Comparison of ENCODE assay signal across 1 cellular context in genomic region chr6:149032599-149033405, GRCh38.
TF ChIP-seq lines count a peak whose summit lies in the region.

No MANE protein-coding gene starts in this region.

TF ChIP-seq in HepG2, 621 proteins besides CTCF, POLR2A, EP300 and RAD21 (continued from another document and continues in another):
- 0 out of 2 replicates have a peak, but pooled peaks have one; percentile 24 for TF ChIP-seq ZNF574 (CRISPR knock-in tag; IDR thresholded peaks at IDR 0.05)
- 0 out of 2 replicates have a peak, but pooled peaks have one; percentile 3 for TF ChIP-seq MIER2 (CRISPR knock-in tag; IDR thresholded peaks at IDR 0.05)
- no peak for TF ChIP-seq KAT2B (IDR thresholded peaks at IDR 0.05; ENCODE audit: borderline replicate concordance, low read depth, low read length)
- TF ChIP-seq MIXL1 (CRISPR knock-in tag; IDR thresholded peaks at IDR 0.05): peak; percentile 61; the same call in 1 of the 2 replicates
- no peak for TF ChIP-seq BATF2 (CRISPR knock-in tag; IDR thresholded peaks at IDR 0.05)
- TF ChIP-seq MEF2D (CRISPR knock-in tag; IDR thresholded peaks at IDR 0.05): no peak
- TF ChIP-seq ZNF362 (CRISPR knock-in tag; IDR thresholded peaks at IDR 0.05; ENCODE audit: borderline replicate concordance): peak; percentile 53; the same call in 1 of the 2 replicates
- TF ChIP-seq BCL6 (CRISPR knock-in tag; IDR thresholded peaks at IDR 0.05): peak; percentile 66
- TF ChIP-seq AKNA (CRISPR knock-in tag; IDR thresholded peaks at IDR 0.05; ENCODE audit: borderline replicate concordance): no peak
- no peak for TF ChIP-seq SOX6 (IDR thresholded peaks at IDR 0.05)
- TF ChIP-seq SOX6 (CRISPR knock-in tag; IDR thresholded peaks at IDR 0.05): peak; percentile 99
- no peak; the same call in 1 of the 2 replicates for TF ChIP-seq ZNF816 (CRISPR knock-in tag; IDR thresholded peaks at IDR 0.05; ENCODE audit: borderline replicate concordance)
- TF ChIP-seq SMAD3 (CRISPR knock-in tag; IDR thresholded peaks at IDR 0.05): no peak
- TF ChIP-seq ZNF646 (CRISPR knock-in tag; IDR thresholded peaks at IDR 0.05): no peak
- TF ChIP-seq ZBTB37 (CRISPR knock-in tag; IDR thresholded peaks at IDR 0.05): 0 out of 2 replicates have a peak, but pooled peaks have one; percentile 32
- TF ChIP-seq SATB2 (CRISPR knock-in tag; IDR thresholded peaks at IDR 0.05): no peak
- TF ChIP-seq ZNF281 (CRISPR knock-in tag; IDR thresholded peaks at IDR 0.05; ENCODE audit: borderline replicate concordance): peak; percentile 43; the same call in 1 of the 2 replicates
- TF ChIP-seq ZNF253 (CRISPR knock-in tag; IDR thresholded peaks at IDR 0.05; ENCODE audit: borderline replicate concordance): no peak
- peak; percentile 55 for TF ChIP-seq THAP11 (CRISPR knock-in tag; IDR thresholded peaks at IDR 0.05)
- no peak for TF ChIP-seq MBNL3 (CRISPR knock-in tag; conservative IDR thresholded peaks at IDR 0.05)
- no peak for TF ChIP-seq SP4 (CRISPR knock-in tag; IDR thresholded peaks at IDR 0.05)
- TF ChIP-seq ZFP41 (CRISPR knock-in tag; IDR thresholded peaks at IDR 0.05; ENCODE audit: borderline replicate concordance): no peak
- peak; percentile 82 for TF ChIP-seq GATAD2A (CRISPR knock-in tag; IDR thresholded peaks at IDR 0.05)
- peak; percentile 92 for TF ChIP-seq ARID3A (IDR thresholded peaks at IDR 0.05; ENCODE audit: low read depth, low read length)
- TF ChIP-seq ZNF160 (CRISPR knock-in tag; IDR thresholded peaks at IDR 0.05): no peak
- peak; percentile 58; the same call in 1 of the 2 replicates for TF ChIP-seq EHMT2 (IDR thresholded peaks at IDR 0.05; ENCODE audit: borderline replicate concordance, low read depth, low read length)
- no peak for TF ChIP-seq CBX1 (IDR thresholded peaks at IDR 0.05; ENCODE audit: low read depth)
- no peak for TF ChIP-seq SRY (CRISPR knock-in tag; IDR thresholded peaks at IDR 0.05)
- no peak; the same call in 1 of the 2 replicates for TF ChIP-seq GMEB1 (CRISPR knock-in tag; IDR thresholded peaks at IDR 0.05; ENCODE audit: borderline replicate concordance)
